1 cellular context compared by ENCODE assay signal in the genomic region with DNA sequence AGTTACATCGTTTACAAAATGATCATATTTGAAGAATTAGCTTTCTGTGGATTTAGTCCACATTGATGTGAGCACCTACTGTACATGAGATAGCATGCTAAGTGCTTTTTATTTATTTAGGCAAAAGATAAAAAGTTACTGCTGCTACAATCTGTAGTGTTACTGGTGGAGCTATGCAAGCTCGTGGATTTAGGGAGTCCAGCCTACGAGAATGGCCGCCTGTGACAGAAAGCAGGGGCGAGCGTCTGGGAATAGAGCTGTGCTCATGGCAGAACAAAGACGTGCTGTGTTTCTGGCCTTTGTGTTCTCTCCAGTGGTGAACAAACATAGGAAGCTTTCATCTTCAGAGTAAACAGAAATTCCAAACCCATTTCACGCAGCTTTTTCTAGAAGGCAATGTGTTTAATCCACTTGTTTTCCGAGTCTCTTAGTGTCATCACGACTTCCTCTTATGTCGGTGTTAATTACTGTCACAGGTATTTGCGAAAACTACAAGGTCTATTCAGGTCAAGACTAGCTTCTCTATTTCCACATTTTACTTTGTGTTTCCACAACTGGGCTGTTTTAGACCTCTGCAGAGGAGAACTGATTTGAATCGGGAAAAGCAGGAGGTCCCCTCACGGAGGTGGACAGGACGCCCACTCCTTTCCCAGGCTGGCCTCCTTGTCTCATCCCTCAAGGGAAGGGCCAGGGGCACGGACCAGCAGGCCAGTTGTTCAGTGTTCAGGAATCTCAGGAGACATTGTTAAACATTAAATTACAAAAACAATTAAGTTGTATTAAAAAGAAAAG.
TF ChIP-seq lines count a peak whose summit lies in the region.

No MANE protein-coding gene starts in this region.

TF ChIP-seq in HepG2, 621 proteins besides CTCF, POLR2A, EP300 and RAD21 (continued from another document and continues in another):
- TF ChIP-seq, protein P1, sequence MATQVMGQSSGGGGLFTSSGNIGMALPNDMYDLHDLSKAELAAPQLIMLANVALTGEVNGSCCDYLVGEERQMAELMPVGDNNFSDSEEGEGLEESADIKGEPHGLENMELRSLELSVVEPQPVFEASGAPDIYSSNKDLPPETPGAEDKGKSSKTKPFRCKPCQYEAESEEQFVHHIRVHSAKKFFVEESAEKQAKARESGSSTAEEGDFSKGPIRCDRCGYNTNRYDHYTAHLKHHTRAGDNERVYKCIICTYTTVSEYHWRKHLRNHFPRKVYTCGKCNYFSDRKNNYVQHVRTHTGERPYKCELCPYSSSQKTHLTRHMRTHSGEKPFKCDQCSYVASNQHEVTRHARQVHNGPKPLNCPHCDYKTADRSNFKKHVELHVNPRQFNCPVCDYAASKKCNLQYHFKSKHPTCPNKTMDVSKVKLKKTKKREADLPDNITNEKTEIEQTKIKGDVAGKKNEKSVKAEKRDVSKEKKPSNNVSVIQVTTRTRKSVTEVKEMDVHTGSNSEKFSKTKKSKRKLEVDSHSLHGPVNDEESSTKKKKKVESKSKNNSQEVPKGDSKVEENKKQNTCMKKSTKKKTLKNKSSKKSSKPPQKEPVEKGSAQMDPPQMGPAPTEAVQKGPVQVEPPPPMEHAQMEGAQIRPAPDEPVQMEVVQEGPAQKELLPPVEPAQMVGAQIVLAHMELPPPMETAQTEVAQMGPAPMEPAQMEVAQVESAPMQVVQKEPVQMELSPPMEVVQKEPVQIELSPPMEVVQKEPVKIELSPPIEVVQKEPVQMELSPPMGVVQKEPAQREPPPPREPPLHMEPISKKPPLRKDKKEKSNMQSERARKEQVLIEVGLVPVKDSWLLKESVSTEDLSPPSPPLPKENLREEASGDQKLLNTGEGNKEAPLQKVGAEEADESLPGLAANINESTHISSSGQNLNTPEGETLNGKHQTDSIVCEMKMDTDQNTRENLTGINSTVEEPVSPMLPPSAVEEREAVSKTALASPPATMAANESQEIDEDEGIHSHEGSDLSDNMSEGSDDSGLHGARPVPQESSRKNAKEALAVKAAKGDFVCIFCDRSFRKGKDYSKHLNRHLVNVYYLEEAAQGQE (IDR thresholded peaks at IDR 0.05; ENCODE audit: borderline replicate concordance in 1 of 2, low read depth in 1 of 2, low read length in 2 of 2) = peak in 1 of 2 experiments; percentile 41; a peak in 1 of 4 replicates
- TF ChIP-seq AKAP8 (CRISPR knock-in tag; IDR thresholded peaks at IDR 0.05) (peak; percentile 78), REXO4 (CRISPR knock-in tag; IDR thresholded peaks at IDR 0.05; ENCODE audit: borderline replicate concordance) (no peak), FOXK1 (CRISPR knock-in tag; IDR thresholded peaks at IDR 0.05; ENCODE audit: borderline replicate concordance, low read depth) (peak; percentile 80; the same call in 1 of the 2 replicates), CBX2 (IDR thresholded peaks at IDR 0.05; ENCODE audit: low read depth, low read length) (peak; percentile 84; the same call in 1 of the 2 replicates), CBX2 (CRISPR knock-in tag; IDR thresholded peaks at IDR 0.05; ENCODE audit: low read depth) (no peak), AKNA (CRISPR knock-in tag; IDR thresholded peaks at IDR 0.05; ENCODE audit: borderline replicate concordance) (no peak), DPF2 (CRISPR knock-in tag; IDR thresholded peaks at IDR 0.05; ENCODE audit: borderline replicate concordance, low read depth) (peak; percentile 88; the same call in 1 of the 2 replicates), TFAP4 (IDR thresholded peaks at IDR 0.05; ENCODE audit: borderline replicate concordance, low read depth) (0 out of 2 replicates have a peak, but pooled peaks have one; percentile 12), ZNF576 (CRISPR knock-in tag; IDR thresholded peaks at IDR 0.05) (no peak), ZSCAN9 (CRISPR knock-in tag; IDR thresholded peaks at IDR 0.05; ENCODE audit: borderline replicate concordance) (peak; percentile 61; the same call in 1 of the 2 replicates), CCDC6 (CRISPR knock-in tag; IDR thresholded peaks at IDR 0.05) (peak; percentile 36; the same call in 1 of the 2 replicates), ZNF569 (CRISPR knock-in tag; IDR thresholded peaks at IDR 0.05; ENCODE audit: borderline replicate concordance) (no peak), HDAC1 (CRISPR knock-in tag; IDR thresholded peaks at IDR 0.05) (peak; percentile 85), RBM22 (optimal IDR thresholded peaks at IDR 0.05; ENCODE audit: low read length) (no peak), REL (CRISPR knock-in tag; conservative IDR thresholded peaks at IDR 0.05) (no peak), ZC3H4 (CRISPR knock-in tag; IDR thresholded peaks at IDR 0.05; ENCODE audit: borderline replicate concordance) (no peak), ZSCAN21 (CRISPR knock-in tag; IDR thresholded peaks at IDR 0.05; ENCODE audit: borderline replicate concordance) (peak; percentile 28; the same call in 1 of the 2 replicates), ZMYM2 (CRISPR knock-in tag; IDR thresholded peaks at IDR 0.05) (peak; percentile 27; the same call in 1 of the 2 replicates), ZNF687 (CRISPR knock-in tag; IDR thresholded peaks at IDR 0.05) (peak; percentile 23)
- TF ChIP-seq, protein P2, sequence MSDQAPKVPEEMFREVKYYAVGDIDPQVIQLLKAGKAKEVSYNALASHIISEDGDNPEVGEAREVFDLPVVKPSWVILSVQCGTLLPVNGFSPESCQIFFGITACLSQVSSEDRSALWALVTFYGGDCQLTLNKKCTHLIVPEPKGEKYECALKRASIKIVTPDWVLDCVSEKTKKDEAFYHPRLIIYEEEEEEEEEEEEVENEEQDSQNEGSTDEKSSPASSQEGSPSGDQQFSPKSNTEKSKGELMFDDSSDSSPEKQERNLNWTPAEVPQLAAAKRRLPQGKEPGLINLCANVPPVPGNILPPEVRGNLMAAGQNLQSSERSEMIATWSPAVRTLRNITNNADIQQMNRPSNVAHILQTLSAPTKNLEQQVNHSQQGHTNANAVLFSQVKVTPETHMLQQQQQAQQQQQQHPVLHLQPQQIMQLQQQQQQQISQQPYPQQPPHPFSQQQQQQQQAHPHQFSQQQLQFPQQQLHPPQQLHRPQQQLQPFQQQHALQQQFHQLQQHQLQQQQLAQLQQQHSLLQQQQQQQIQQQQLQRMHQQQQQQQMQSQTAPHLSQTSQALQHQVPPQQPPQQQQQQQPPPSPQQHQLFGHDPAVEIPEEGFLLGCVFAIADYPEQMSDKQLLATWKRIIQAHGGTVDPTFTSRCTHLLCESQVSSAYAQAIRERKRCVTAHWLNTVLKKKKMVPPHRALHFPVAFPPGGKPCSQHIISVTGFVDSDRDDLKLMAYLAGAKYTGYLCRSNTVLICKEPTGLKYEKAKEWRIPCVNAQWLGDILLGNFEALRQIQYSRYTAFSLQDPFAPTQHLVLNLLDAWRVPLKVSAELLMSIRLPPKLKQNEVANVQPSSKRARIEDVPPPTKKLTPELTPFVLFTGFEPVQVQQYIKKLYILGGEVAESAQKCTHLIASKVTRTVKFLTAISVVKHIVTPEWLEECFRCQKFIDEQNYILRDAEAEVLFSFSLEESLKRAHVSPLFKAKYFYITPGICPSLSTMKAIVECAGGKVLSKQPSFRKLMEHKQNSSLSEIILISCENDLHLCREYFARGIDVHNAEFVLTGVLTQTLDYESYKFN (CRISPR knock-in tag; conservative IDR thresholded peaks at IDR 0.05) = peak; percentile 90
- TF ChIP-seq, protein P3, sequence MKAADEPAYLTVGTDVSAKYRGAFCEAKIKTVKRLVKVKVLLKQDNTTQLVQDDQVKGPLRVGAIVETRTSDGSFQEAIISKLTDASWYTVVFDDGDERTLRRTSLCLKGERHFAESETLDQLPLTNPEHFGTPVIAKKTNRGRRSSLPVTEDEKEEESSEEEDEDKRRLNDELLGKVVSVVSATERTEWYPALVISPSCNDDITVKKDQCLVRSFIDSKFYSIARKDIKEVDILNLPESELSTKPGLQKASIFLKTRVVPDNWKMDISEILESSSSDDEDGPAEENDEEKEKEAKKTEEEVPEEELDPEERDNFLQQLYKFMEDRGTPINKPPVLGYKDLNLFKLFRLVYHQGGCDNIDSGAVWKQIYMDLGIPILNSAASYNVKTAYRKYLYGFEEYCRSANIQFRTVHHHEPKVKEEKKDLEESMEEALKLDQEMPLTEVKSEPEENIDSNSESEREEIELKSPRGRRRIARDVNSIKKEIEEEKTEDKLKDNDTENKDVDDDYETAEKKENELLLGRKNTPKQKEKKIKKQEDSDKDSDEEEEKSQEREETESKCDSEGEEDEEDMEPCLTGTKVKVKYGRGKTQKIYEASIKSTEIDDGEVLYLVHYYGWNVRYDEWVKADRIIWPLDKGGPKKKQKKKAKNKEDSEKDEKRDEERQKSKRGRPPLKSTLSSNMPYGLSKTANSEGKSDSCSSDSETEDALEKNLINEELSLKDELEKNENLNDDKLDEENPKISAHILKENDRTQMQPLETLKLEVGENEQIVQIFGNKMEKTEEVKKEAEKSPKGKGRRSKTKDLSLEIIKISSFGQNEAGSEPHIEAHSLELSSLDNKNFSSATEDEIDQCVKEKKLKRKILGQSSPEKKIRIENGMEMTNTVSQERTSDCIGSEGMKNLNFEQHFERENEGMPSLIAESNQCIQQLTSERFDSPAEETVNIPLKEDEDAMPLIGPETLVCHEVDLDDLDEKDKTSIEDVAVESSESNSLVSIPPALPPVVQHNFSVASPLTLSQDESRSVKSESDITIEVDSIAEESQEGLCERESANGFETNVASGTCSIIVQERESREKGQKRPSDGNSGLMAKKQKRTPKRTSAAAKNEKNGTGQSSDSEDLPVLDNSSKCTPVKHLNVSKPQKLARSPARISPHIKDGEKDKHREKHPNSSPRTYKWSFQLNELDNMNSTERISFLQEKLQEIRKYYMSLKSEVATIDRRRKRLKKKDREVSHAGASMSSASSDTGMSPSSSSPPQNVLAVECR (CRISPR knock-in tag; IDR thresholded peaks at IDR 0.05; ENCODE audit: borderline replicate concordance) = peak; percentile 52; the same call in 1 of the 2 replicates
